Comparison of ENCODE assay signal across 1 cellular context in the genomic region with DNA sequence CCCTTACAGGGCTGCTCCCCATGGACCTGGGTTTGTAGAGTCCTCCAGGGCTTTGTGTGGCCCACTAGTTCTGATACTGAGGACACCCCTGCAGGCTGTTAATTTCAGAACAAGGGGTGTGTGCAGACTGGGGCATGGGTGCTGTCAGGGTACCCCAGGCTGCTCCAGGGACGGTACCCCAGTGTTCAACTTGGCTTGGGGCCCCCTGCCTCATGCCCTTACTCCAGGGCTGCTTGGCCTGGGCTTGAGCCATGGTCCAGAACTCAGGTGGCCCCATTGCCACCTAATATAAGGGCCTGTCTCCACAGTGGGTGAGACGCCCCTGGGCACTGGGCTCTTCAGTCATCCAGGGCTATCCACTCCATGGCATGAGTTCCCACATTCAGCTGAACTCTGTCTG.
TF ChIP-seq lines count a peak whose summit lies in the region.

No MANE protein-coding gene starts in this region.

TF ChIP-seq in H1, 55 proteins besides CTCF, POLR2A, EP300 and RAD21:
- TF ChIP-seq CEBPB (IDR thresholded peaks at IDR 0.05; ENCODE audit: low read depth, low read length) (no peak), BCL11A (IDR thresholded peaks at IDR 0.05; ENCODE audit: low read depth in 2 of 2, low read length in 2 of 2) (no peak), SIX5 (IDR thresholded peaks at IDR 0.05; ENCODE audit: low read depth, low read length) (no peak), SIN3A (conservative IDR thresholded peaks at IDR 0.05 in 1 of 2, IDR thresholded peaks at IDR 0.05 in 1 of 2; ENCODE audit: low read depth in 1 of 2, low read length in 2 of 2) (no peak), CREB1 (IDR thresholded peaks at IDR 0.05) (no peak), RBBP5 (IDR thresholded peaks at IDR 0.05; ENCODE audit: borderline replicate concordance, low read depth, low read length) (no peak), SRF (IDR thresholded peaks at IDR 0.05; ENCODE audit: low read depth, low read length) (no peak), EGR1 (IDR thresholded peaks at IDR 0.05; ENCODE audit: borderline replicate concordance, low read depth, low read length) (no peak), BRCA1 (IDR thresholded peaks at IDR 0.05; ENCODE audit: low read depth, low read length) (no peak), MAFK (IDR thresholded peaks at IDR 0.05; ENCODE audit: low read depth, low read length) (no peak), JUN (IDR thresholded peaks at IDR 0.05; ENCODE audit: low read depth, low read length) (no peak)
- TF ChIP-seq, protein P1, sequence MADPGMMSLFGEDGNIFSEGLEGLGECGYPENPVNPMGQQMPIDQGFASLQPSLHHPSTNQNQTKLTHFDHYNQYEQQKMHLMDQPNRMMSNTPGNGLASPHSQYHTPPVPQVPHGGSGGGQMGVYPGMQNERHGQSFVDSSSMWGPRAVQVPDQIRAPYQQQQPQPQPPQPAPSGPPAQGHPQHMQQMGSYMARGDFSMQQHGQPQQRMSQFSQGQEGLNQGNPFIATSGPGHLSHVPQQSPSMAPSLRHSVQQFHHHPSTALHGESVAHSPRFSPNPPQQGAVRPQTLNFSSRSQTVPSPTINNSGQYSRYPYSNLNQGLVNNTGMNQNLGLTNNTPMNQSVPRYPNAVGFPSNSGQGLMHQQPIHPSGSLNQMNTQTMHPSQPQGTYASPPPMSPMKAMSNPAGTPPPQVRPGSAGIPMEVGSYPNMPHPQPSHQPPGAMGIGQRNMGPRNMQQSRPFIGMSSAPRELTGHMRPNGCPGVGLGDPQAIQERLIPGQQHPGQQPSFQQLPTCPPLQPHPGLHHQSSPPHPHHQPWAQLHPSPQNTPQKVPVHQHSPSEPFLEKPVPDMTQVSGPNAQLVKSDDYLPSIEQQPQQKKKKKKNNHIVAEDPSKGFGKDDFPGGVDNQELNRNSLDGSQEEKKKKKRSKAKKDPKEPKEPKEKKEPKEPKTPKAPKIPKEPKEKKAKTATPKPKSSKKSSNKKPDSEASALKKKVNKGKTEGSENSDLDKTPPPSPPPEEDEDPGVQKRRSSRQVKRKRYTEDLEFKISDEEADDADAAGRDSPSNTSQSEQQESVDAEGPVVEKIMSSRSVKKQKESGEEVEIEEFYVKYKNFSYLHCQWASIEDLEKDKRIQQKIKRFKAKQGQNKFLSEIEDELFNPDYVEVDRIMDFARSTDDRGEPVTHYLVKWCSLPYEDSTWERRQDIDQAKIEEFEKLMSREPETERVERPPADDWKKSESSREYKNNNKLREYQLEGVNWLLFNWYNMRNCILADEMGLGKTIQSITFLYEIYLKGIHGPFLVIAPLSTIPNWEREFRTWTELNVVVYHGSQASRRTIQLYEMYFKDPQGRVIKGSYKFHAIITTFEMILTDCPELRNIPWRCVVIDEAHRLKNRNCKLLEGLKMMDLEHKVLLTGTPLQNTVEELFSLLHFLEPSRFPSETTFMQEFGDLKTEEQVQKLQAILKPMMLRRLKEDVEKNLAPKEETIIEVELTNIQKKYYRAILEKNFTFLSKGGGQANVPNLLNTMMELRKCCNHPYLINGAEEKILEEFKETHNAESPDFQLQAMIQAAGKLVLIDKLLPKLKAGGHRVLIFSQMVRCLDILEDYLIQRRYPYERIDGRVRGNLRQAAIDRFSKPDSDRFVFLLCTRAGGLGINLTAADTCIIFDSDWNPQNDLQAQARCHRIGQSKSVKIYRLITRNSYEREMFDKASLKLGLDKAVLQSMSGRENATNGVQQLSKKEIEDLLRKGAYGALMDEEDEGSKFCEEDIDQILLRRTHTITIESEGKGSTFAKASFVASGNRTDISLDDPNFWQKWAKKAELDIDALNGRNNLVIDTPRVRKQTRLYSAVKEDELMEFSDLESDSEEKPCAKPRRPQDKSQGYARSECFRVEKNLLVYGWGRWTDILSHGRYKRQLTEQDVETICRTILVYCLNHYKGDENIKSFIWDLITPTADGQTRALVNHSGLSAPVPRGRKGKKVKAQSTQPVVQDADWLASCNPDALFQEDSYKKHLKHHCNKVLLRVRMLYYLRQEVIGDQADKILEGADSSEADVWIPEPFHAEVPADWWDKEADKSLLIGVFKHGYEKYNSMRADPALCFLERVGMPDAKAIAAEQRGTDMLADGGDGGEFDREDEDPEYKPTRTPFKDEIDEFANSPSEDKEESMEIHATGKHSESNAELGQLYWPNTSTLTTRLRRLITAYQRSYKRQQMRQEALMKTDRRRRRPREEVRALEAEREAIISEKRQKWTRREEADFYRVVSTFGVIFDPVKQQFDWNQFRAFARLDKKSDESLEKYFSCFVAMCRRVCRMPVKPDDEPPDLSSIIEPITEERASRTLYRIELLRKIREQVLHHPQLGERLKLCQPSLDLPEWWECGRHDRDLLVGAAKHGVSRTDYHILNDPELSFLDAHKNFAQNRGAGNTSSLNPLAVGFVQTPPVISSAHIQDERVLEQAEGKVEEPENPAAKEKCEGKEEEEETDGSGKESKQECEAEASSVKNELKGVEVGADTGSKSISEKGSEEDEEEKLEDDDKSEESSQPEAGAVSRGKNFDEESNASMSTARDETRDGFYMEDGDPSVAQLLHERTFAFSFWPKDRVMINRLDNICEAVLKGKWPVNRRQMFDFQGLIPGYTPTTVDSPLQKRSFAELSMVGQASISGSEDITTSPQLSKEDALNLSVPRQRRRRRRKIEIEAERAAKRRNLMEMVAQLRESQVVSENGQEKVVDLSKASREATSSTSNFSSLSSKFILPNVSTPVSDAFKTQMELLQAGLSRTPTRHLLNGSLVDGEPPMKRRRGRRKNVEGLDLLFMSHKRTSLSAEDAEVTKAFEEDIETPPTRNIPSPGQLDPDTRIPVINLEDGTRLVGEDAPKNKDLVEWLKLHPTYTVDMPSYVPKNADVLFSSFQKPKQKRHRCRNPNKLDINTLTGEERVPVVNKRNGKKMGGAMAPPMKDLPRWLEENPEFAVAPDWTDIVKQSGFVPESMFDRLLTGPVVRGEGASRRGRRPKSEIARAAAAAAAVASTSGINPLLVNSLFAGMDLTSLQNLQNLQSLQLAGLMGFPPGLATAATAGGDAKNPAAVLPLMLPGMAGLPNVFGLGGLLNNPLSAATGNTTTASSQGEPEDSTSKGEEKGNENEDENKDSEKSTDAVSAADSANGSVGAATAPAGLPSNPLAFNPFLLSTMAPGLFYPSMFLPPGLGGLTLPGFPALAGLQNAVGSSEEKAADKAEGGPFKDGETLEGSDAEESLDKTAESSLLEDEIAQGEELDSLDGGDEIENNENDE (IDR thresholded peaks at IDR 0.05; ENCODE audit: insufficient replicate concordance, low read length): no peak
- TF ChIP-seq, protein P2, sequence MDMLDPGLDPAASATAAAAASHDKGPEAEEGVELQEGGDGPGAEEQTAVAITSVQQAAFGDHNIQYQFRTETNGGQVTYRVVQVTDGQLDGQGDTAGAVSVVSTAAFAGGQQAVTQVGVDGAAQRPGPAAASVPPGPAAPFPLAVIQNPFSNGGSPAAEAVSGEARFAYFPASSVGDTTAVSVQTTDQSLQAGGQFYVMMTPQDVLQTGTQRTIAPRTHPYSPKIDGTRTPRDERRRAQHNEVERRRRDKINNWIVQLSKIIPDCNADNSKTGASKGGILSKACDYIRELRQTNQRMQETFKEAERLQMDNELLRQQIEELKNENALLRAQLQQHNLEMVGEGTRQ (IDR thresholded peaks at IDR 0.05; ENCODE audit: low read length): no peak
